Comparison of ENCODE assay signal across 26 cellular contexts in genomic region chr1:33319186-33319948, GRCh38. TPM values are rescaled to one million over a fixed set of nuclear protein-coding genes. Genes with fewer than 3 reads are reported as not detected.
DNase-seq lines count a peak whose midpoint lies in the region; ATAC-seq and TF ChIP-seq lines count a peak whose summit lies in the region.
"Had no signal": no experiment of that assay in that cellular context is flagged by ENCODE, and none has a peak within 500 bp of the region (broad histone marks: within the 10 kb centered on the region; RNA-seq: fewer than 3 reads in every experiment).

No MANE protein-coding gene starts in this region.

- DNase-seq in SK-N-SH (no peak), endodermal cell (no peak), neuronal stem cell (ENCODE audit: low spot score) (no peak), aorta (peak; percentile 20 to 65), mesothelial cell of epicardium (ENCODE audit: low spot score in 2 of 2, unreplicated experiment in 2 of 2) (no peak), hypothalamus (lab: John Stamatoyannopoulos, UW) (no peak)
- DNase-seq: 8988T; CD8-positive, alpha-beta T cell; DND-41; GOT3; KBM-7; MM.1S; NCI-H1048; NCI-H1417 treated with DMSO at 0.1 percent for 48 hours; NCI-H187; NCI-H2107; NCI-H69; PC-9; RPMI8226; SHP77 treated with DMSO at 0.1 percent for 48 hours had no signal

- no peak overlapping the region for H3K4ac ChIP-seq in neuronal stem cell (ENCODE audit: low read length)

- peaks cover 26 to 30% of the 10 kb centered on the region in 2 experiments for H3K36me3 ChIP-seq in SK-N-SH (replicated peaks in 1 of 2; ENCODE audit: control insufficient read depth in 1 of 2, insufficient read depth in 2 of 2, low read length in 1 of 2)
- H3K36me3 ChIP-seq in endodermal cell (ENCODE audit: control insufficient read depth, insufficient read depth, low read length) = peaks cover 13% of the 10 kb centered on the region
- H3K36me3 ChIP-seq in neuronal stem cell (replicated peaks in 1 of 2; ENCODE audit: control insufficient read depth in 2 of 2, insufficient read depth in 2 of 2, low read length in 2 of 2) = peaks cover 17 to 31% of the 10 kb centered on the region in 2 donors
- H3K36me3 ChIP-seq in aorta (ENCODE audit: control insufficient read depth in 1 of 2, insufficient read depth in 2 of 2, low read length in 1 of 2) = peaks cover 0 to 3% of the 10 kb centered on the region in 2 donors

- H4K91ac ChIP-seq in neuronal stem cell (ENCODE audit: low read depth, low read length, poor library complexity) = no peak overlapping the region

- H3K27ac Mint-ChIP-seq in endodermal cell (no peak overlapping the region), mesothelial cell of epicardium (no peak overlapping the region)
- H3K27ac Mint-ChIP-seq: CD8-positive, alpha-beta T cell had no signal

- H3K14ac ChIP-seq in neuronal stem cell (ENCODE audit: low read length) = no peak overlapping the region

- H3K9me3 ChIP-seq in SK-N-SH (no peaks in the 10 kb centered on the region), endodermal cell (ENCODE audit: control insufficient read depth, low read length) (no peaks in the 10 kb centered on the region), neuronal stem cell (replicated peaks in 1 of 2; ENCODE audit: control insufficient read depth in 2 of 2, insufficient read depth in 1 of 2, low read depth in 1 of 2, low read length in 2 of 2) (peaks cover 0 to under 1% of the 10 kb centered on the region in 2 donors), aorta (ENCODE audit: control insufficient read depth, low read length) (no peaks in the 10 kb centered on the region)
- H3K9me3 ChIP-seq: BLaER1 treated with 17β-estradiol and CSF1 and Interleukin-3, amounts not matched to agents 10 nM and 100 nM had no signal

- no peaks in the 10 kb centered on the region for H3K9me2 ChIP-seq in SK-N-SH

- no peak overlapping the region for H2BK120ac ChIP-seq in neuronal stem cell (ENCODE audit: low read depth, low read length)

- H3K9ac ChIP-seq in SK-N-SH = no peak overlapping the region
- H3K9ac ChIP-seq in endodermal cell (ENCODE audit: extremely low read depth, low read length, poor library complexity, severe bottlenecking) = no peak overlapping the region
- H3K9ac ChIP-seq in neuronal stem cell (ENCODE audit: low read depth, low read length, poor library complexity) = no peak overlapping the region
- H3K9ac ChIP-seq: BLaER1 treated with 17β-estradiol and CSF1 and Interleukin-3, amounts not matched to agents 10 nM and 100 nM had no signal

- H3K4me1 ChIP-seq in SK-N-SH (ENCODE audit: control insufficient read depth in 1 of 2, insufficient read depth in 2 of 2, low read depth in 1 of 2, low read length in 1 of 2) (0 out of 4 replicates have a peak, but pooled peaks cover 0 to 4% of the 10 kb centered on the region in 2 experiments), endodermal cell (ENCODE audit: control insufficient read depth, insufficient read depth, low read length) (no peaks in the 10 kb centered on the region), neuronal stem cell (ENCODE audit: control insufficient read depth in 2 of 2, insufficient read depth in 1 of 2, low read depth in 1 of 2, low read length in 2 of 2) (peaks cover 6 to 7% of the 10 kb centered on the region in 2 donors), aorta (ENCODE audit: control insufficient read depth in 1 of 2, insufficient read depth in 2 of 2, low read length in 2 of 2) (no peaks in the 10 kb centered on the region)

- H3K27ac ChIP-seq in SK-N-SH (ENCODE audit: low read depth in 2 of 2, low read length in 1 of 2) = no peak overlapping the region
- H3K27ac ChIP-seq in endodermal cell (ENCODE audit: low read depth, low read length) = peak overlapping the region; percentile 44
- H3K27ac ChIP-seq in neuronal stem cell (replicated peaks; ENCODE audit: low read length) = no peak overlapping the region
- no peak overlapping the region for H3K27ac ChIP-seq in aorta (ENCODE audit: low read depth in 1 of 2, low read length in 2 of 2)
- H3K27ac ChIP-seq: BLaER1 treated with 17β-estradiol and CSF1 and Interleukin-3, amounts not matched to agents 10 nM and 100 nM; PC-9; SK-N-MC had no signal

- H3K4me3 Mint-ChIP-seq in endodermal cell (no peak overlapping the region), mesothelial cell of epicardium (no peak overlapping the region)
- H3K4me3 Mint-ChIP-seq: CD8-positive, alpha-beta T cell had no signal

- H3K23ac ChIP-seq in neuronal stem cell (ENCODE audit: low read depth, low read length, poor library complexity) = no peak overlapping the region

- no peak for TF ChIP-seq RAD21 in SK-N-SH (IDR thresholded peaks at IDR 0.05; ENCODE audit: low read length)

- H2BK15ac ChIP-seq in neuronal stem cell (ENCODE audit: low read length) = no peak overlapping the region

- no peak overlapping the region for H2BK5ac ChIP-seq in neuronal stem cell (ENCODE audit: low read length)

- H3K18ac ChIP-seq in neuronal stem cell (ENCODE audit: low read length) = peak overlapping the region; percentile 33

- WGBS in SK-N-SH (ENCODE audit: low lambda C conversion rate) = 96% methylated on average over 8 of the region's 9 CpGs
- WGBS in endodermal cell (ENCODE audit: insufficient coverage in 1 of 2, insufficient read length in 1 of 2), 2 experiments = 91 to 94% methylated on average over 6 to 9 of the region's 9 CpGs
- WGBS in neuronal stem cell (ENCODE audit: extremely low coverage in 2 of 2, insufficient read length in 2 of 2, insufficient replicate concordance in 1 of 2), 2 donors = no CpG with 5 or more reads among the region's 9 CpGs
- 80 to 86% methylated on average over 9 of the region's 9 CpGs for WGBS in aorta, 2 donors

- H2AFZ ChIP-seq in SK-N-SH (ENCODE audit: low read depth) = no peak overlapping the region
- H2AFZ ChIP-seq in neuronal stem cell (ENCODE audit: low read length) = no peak overlapping the region
- H2AFZ ChIP-seq: PC-9 had no signal

- H2AK5ac ChIP-seq in neuronal stem cell (ENCODE audit: low read depth, low read length) = no peak overlapping the region

- no peaks in the 10 kb centered on the region for H3K27me3 ChIP-seq in SK-N-SH (ENCODE audit: insufficient read depth)
- no peaks in the 10 kb centered on the region for H3K27me3 ChIP-seq in endodermal cell (ENCODE audit: control insufficient read depth, insufficient read depth, low read length, poor library complexity, severe bottlenecking)
- H3K27me3 ChIP-seq in neuronal stem cell (ENCODE audit: control insufficient read depth in 3 of 3, insufficient read depth in 3 of 3, low read depth in 1 of 3, low read length in 3 of 3) = no peaks in the 10 kb centered on the region
- no peaks in the 10 kb centered on the region for H3K27me3 ChIP-seq in aorta (ENCODE audit: control insufficient read depth in 1 of 2, insufficient read depth in 2 of 2, low read length in 1 of 2)
- H3K27me3 ChIP-seq: BLaER1 treated with 17β-estradiol and CSF1 and Interleukin-3, amounts not matched to agents 10 nM and 100 nM had no signal

- no peaks in the 10 kb centered on the region for H3K9me3 Mint-ChIP-seq in endodermal cell
- H3K9me3 Mint-ChIP-seq in mesothelial cell of epicardium = no peaks in the 10 kb centered on the region
- H3K9me3 Mint-ChIP-seq: CD8-positive, alpha-beta T cell had no signal

- peaks cover 13% of the 10 kb centered on the region for H3K36me3 Mint-ChIP-seq in endodermal cell (ENCODE audit: low read depth)
- H3K36me3 Mint-ChIP-seq in mesothelial cell of epicardium = peaks cover 9% of the 10 kb centered on the region

- peaks cover 20% of the 10 kb centered on the region for H3F3A ChIP-seq in SK-N-SH (replicated peaks; ENCODE audit: insufficient read depth)

- no peak overlapping the region for H2BK12ac ChIP-seq in neuronal stem cell (ENCODE audit: low read length)

- no peak overlapping the region for H3K4me2 ChIP-seq in SK-N-SH
- no peak overlapping the region for H3K4me2 ChIP-seq in neuronal stem cell (ENCODE audit: insufficient read depth, low read length, poor library complexity, severe bottlenecking)
- H3K4me2 ChIP-seq: BLaER1 treated with 17β-estradiol and CSF1 and Interleukin-3, amounts not matched to agents 10 nM and 100 nM; PC-9 had no signal

- peaks cover 13% of the 10 kb centered on the region for H4K20me1 ChIP-seq in SK-N-SH (ENCODE audit: insufficient read depth)

- H3K79me2 ChIP-seq in SK-N-SH (ENCODE audit: insufficient read depth) = no peaks in the 10 kb centered on the region

- H3K4me1 Mint-ChIP-seq in endodermal cell = no peaks in the 10 kb centered on the region
- H3K4me1 Mint-ChIP-seq in mesothelial cell of epicardium = no peaks in the 10 kb centered on the region

- TF ChIP-seq CTCF in SK-N-SH (IDR thresholded peaks at IDR 0.05) = no peak
- TF ChIP-seq CTCF in endodermal cell (conservative IDR thresholded peaks at IDR 0.05) = no peak
- TF ChIP-seq CTCF in mesothelial cell of epicardium (IDR thresholded peaks at IDR 0.05; ENCODE audit: unreplicated experiment) = no peak

- intact Hi-C loops in aorta (cut with DNase I) = no loop called here

- POLR2A ChIA-PET in SK-N-SH (lab: Yijun Ruan, JAX) = no interaction called here

- ATAC-seq in SK-N-SH treated with all-trans-retinoic acid at 6 μM for 48 hours = peak; percentile 3; the same call in 2 of the 3 replicates
- no peak for ATAC-seq in aorta (ENCODE audit: low FRiP score)
- ATAC-seq in HG02970 (IDR thresholded peaks at IDR 0.05; ENCODE audit: low FRiP score, unreplicated experiment) = no peak
- ATAC-seq: CD8-positive, alpha-beta T cell; GM12878 had no signal

- H3K27me3 Mint-ChIP-seq in endodermal cell (ENCODE audit: insufficient read depth) (peaks cover 39% of the 10 kb centered on the region), mesothelial cell of epicardium (ENCODE audit: low read depth) (no peaks in the 10 kb centered on the region)

- H4K8ac ChIP-seq in neuronal stem cell (ENCODE audit: low read depth, low read length) = no peak overlapping the region

- H3K4me3 ChIP-seq in SK-N-SH (ENCODE audit: low read depth in 2 of 2, low read length in 1 of 2) (no peak overlapping the region), endodermal cell (ENCODE audit: low read length) (no peak overlapping the region), neuronal stem cell (ENCODE audit: low read length in 2 of 2) (no peak overlapping the region), aorta (ENCODE audit: low read length in 2 of 2) (no peak overlapping the region)
- H3K4me3 ChIP-seq: BLaER1 treated with 17β-estradiol and CSF1 and Interleukin-3, amounts not matched to agents 10 nM and 100 nM; GM12878; PC-9; SK-N-MC had no signal

- CTCF ChIA-PET in SK-N-SH (lab: Yijun Ruan, JAX) = interaction anchor here (1.8 to 2.2 kb wide), 3 partner anchors 16 to 152 kb away, joined by 5 to 7 read pairs (median 6); no protein-coding TSS in a partner anchor

- no peaks in the 10 kb centered on the region for H3K79me1 ChIP-seq in neuronal stem cell (ENCODE audit: low read depth, low read length)

- TF ChIP-seq EP300 in SK-N-SH (IDR thresholded peaks at IDR 0.05; ENCODE audit: borderline replicate concordance in 1 of 2, low read depth in 1 of 2, low read length in 1 of 2) = no peak

RNA-seq across cellular contexts. Expression of gene A3GALT2, which starts 1.5 kb away (rescaled TPM):
- polyA plus RNA-seq in SK-N-SH (2012; rRNA removed) = 0.07 TPM in 1 of 2 replicates, not detected in the other
- polyA plus RNA-seq in SK-N-SH (2012; cell fraction: cytosol; rRNA removed) = 0.03 TPM in 1 of 2 replicates, not detected in the other
- polyA plus RNA-seq in SK-N-SH (2012; cell fraction: nucleus; rRNA removed) = 0.60 and 0.71 TPM in 2 replicates
- total RNA-seq in endodermal cell = not detected
- polyA plus RNA-seq in endodermal cell (2013, experiment 1 of 2) = not detected
- not detected for polyA plus RNA-seq in endodermal cell (2013, experiment 2 of 2)
- not detected for polyA plus RNA-seq in neuronal stem cell (2013, experiment 1 of 2)
- polyA plus RNA-seq in neuronal stem cell (2013, experiment 2 of 2) = not detected
- under 1 TPM; 0.36 to 0.81 TPM for total RNA-seq in aorta
- not detected for polyA plus RNA-seq in aorta
- 0.51 to 0.58 TPM (median 0.52 TPM) in 3 replicates for total RNA-seq in mesothelial cell of epicardium
- total RNA-seq: CD8-positive, alpha-beta T cell; GM12878; NCI-H460; PC-9 had no signal
- polyA plus RNA-seq: GM12878 had no signal

Comparison
In these comparisons a context has a peak if more than half of its experiments do, and no peak if none do; other contexts are left out.
1. DNase-seq: peak in aorta (2 of 2); none in SK-N-SH (single experiment), endodermal cell (single experiment), neuronal stem cell (single experiment), mesothelial cell of epicardium (0 of 2) and hypothalamus (0 of 51).